1 cellular context compared by ENCODE assay signal in the genomic region with DNA sequence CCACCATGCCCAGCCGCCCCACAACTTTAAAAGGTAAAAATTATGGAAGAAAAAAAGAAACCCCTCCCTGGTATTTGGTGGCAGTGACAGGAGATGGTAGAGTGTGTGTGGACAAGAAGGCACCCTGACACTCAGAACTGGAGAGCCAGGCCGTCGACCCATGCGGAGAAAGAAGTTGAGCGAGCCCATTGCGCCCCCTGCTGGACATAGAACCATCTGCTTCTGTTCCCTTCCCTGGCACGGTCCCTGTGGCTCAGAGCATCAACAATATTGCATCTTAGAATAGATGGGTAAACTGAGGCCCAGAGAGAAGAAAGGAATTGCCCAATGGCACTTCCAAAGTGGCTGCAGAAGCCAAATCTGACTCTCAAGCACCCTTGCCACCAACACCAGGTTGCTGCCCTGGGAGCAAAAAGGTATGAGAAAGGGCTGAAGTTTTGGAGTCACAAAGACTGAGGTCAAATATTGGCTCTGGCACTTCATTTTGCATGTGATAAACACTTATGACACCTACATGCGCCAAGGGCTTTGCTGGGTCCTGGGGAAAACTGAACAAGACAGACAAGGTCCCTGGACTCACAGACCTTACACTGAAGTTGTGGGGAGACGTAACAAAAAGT.
TF ChIP-seq lines count a peak whose summit lies in the region.

No MANE protein-coding gene starts in this region.

TF ChIP-seq in HepG2, 621 proteins besides CTCF, POLR2A, EP300 and RAD21:
- TF ChIP-seq ZNF335 (CRISPR knock-in tag; IDR thresholded peaks at IDR 0.05) (peak; percentile 68; the same call in 1 of the 2 replicates), KDM5A (IDR thresholded peaks at IDR 0.05; ENCODE audit: borderline replicate concordance, low read length) (no peak), REST (IDR thresholded peaks at IDR 0.05; ENCODE audit: borderline replicate concordance in 1 of 2, low read depth in 1 of 2, low read length in 2 of 2) (peak in 1 of 2 experiments; percentile 46; a peak in 2 of 4 replicates), KDM6A (CRISPR knock-in tag; IDR thresholded peaks at IDR 0.05; ENCODE audit: low read depth) (no peak), ZNF598 (CRISPR knock-in tag; IDR thresholded peaks at IDR 0.05; ENCODE audit: borderline replicate concordance) (no peak), SALL1 (CRISPR knock-in tag; IDR thresholded peaks at IDR 0.05) (peak; percentile 14; the same call in 1 of the 2 replicates), ZNF737 (CRISPR knock-in tag; IDR thresholded peaks at IDR 0.05; ENCODE audit: borderline replicate concordance) (no peak), NONO (IDR thresholded peaks at IDR 0.05) (no peak), NONO (CRISPR knock-in tag; conservative IDR thresholded peaks at IDR 0.05) (no peak), THAP11 (CRISPR knock-in tag; IDR thresholded peaks at IDR 0.05) (0 out of 2 replicates have a peak, but pooled peaks have one; percentile 19), ZBTB38 (CRISPR knock-in tag; IDR thresholded peaks at IDR 0.05) (0 out of 2 replicates have a peak, but pooled peaks have one; percentile 27), CENPX (CRISPR knock-in tag; IDR thresholded peaks at IDR 0.05) (no peak), ZNF775 (CRISPR knock-in tag; IDR thresholded peaks at IDR 0.05; ENCODE audit: borderline replicate concordance) (no peak), TMF1 (CRISPR knock-in tag; IDR thresholded peaks at IDR 0.05; ENCODE audit: low read depth) (no peak), XRCC5 (optimal IDR thresholded peaks at IDR 0.05; ENCODE audit: low read length) (peak; percentile 39), STAG1 (CRISPR knock-in tag; IDR thresholded peaks at IDR 0.05) (peak; percentile 77), NCOR1 (IDR thresholded peaks at IDR 0.05; ENCODE audit: borderline replicate concordance, low read length) (no peak), MIER2 (CRISPR knock-in tag; IDR thresholded peaks at IDR 0.05) (peak; percentile 77), SMC3 (IDR thresholded peaks at IDR 0.05; ENCODE audit: low read length) (peak; percentile 67), ZFP36L1 (CRISPR knock-in tag; IDR thresholded peaks at IDR 0.05) (no peak)
- TF ChIP-seq, protein P1, sequence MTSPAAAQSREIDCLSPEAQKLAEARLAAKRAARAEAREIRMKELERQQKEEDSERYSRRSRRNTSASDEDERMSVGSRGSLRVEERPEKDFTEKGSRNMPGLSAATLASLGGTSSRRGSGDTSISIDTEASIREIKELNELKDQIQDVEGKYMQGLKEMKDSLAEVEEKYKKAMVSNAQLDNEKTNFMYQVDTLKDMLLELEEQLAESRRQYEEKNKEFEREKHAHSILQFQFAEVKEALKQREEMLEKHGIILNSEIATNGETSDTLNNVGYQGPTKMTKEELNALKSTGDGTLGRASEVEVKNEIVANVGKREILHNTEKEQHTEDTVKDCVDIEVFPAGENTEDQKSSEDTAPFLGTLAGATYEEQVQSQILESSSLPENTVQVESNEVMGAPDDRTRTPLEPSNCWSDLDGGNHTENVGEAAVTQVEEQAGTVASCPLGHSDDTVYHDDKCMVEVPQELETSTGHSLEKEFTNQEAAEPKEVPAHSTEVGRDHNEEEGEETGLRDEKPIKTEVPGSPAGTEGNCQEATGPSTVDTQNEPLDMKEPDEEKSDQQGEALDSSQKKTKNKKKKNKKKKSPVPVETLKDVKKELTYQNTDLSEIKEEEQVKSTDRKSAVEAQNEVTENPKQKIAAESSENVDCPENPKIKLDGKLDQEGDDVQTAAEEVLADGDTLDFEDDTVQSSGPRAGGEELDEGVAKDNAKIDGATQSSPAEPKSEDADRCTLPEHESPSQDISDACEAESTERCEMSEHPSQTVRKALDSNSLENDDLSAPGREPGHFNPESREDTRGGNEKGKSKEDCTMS (CRISPR knock-in tag; conservative IDR thresholded peaks at IDR 0.05), result no peak
- TF ChIP-seq, protein P2, sequence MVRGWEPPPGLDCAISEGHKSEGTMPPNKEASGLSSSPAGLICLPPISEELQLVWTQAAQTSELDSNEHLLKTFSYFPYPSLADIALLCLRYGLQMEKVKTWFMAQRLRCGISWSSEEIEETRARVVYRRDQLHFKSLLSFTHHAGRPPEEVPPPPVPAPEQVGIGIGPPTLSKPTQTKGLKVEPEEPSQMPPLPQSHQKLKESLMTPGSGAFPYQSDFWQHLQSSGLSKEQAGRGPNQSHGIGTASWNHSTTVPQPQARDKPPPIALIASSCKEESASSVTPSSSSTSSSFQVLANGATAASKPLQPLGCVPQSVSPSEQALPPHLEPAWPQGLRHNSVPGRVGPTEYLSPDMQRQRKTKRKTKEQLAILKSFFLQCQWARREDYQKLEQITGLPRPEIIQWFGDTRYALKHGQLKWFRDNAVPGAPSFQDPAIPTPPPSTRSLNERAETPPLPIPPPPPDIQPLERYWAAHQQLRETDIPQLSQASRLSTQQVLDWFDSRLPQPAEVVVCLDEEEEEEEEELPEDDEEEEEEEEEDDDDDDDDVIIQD (CRISPR knock-in tag; IDR thresholded peaks at IDR 0.05; ENCODE audit: low read depth), result no peak
- TF ChIP-seq, protein P3, sequence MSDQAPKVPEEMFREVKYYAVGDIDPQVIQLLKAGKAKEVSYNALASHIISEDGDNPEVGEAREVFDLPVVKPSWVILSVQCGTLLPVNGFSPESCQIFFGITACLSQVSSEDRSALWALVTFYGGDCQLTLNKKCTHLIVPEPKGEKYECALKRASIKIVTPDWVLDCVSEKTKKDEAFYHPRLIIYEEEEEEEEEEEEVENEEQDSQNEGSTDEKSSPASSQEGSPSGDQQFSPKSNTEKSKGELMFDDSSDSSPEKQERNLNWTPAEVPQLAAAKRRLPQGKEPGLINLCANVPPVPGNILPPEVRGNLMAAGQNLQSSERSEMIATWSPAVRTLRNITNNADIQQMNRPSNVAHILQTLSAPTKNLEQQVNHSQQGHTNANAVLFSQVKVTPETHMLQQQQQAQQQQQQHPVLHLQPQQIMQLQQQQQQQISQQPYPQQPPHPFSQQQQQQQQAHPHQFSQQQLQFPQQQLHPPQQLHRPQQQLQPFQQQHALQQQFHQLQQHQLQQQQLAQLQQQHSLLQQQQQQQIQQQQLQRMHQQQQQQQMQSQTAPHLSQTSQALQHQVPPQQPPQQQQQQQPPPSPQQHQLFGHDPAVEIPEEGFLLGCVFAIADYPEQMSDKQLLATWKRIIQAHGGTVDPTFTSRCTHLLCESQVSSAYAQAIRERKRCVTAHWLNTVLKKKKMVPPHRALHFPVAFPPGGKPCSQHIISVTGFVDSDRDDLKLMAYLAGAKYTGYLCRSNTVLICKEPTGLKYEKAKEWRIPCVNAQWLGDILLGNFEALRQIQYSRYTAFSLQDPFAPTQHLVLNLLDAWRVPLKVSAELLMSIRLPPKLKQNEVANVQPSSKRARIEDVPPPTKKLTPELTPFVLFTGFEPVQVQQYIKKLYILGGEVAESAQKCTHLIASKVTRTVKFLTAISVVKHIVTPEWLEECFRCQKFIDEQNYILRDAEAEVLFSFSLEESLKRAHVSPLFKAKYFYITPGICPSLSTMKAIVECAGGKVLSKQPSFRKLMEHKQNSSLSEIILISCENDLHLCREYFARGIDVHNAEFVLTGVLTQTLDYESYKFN (CRISPR knock-in tag; conservative IDR thresholded peaks at IDR 0.05), result no peak
